ENCODE assay signal across 12 cellular contexts in genomic region chr20:17859616-17860232, GRCh38.
DNase-seq lines count a peak whose midpoint lies in the region; ATAC-seq and TF ChIP-seq lines count a peak whose summit lies in the region.
"Had no signal": no experiment of that assay in that cellular context is flagged by ENCODE, and none has a peak within 500 bp of the region (broad histone marks: within the 10 kb centered on the region; RNA-seq: fewer than 3 reads in every experiment).

No MANE protein-coding gene starts in this region.

- H3K9me3 ChIP-seq in mammary epithelial cell (replicated peaks; ENCODE audit: insufficient read depth, low read length) = peaks cover 5% of the 10 kb centered on the region
- no peaks in the 10 kb centered on the region for H3K9me3 ChIP-seq in PC-3 (ENCODE audit: low read length)

- CTCF ChIA-PET in mammary epithelial cell (lab: Charles Lee; ENCODE audit: low non-redundant PET) = no interaction called here
- CTCF ChIA-PET in PC-3 (lab: Charles Lee) = no interaction called here

- ATAC-seq in esophagus mucosa (no peak), PC-3 (no peak), GM21526 (IDR thresholded peaks at IDR 0.05; ENCODE audit: low FRiP score, unreplicated experiment) (no peak)
- ATAC-seq: left colon had no signal

- TF ChIP-seq CTCF in mammary epithelial cell (conservative IDR thresholded peaks at IDR 0.05 in 1 of 2, IDR thresholded peaks at IDR 0.05 in 1 of 2; ENCODE audit: extremely low read depth in 1 of 2, insufficient read depth in 1 of 2, low read depth in 1 of 2, low read length in 2 of 2) (no peak), PC-3 (conservative IDR thresholded peaks at IDR 0.05; ENCODE audit: low read depth, low read length) (no peak)

- intact Hi-C loops in mammary epithelial cell (cut with micrococcal nuclease) (no loop called here), PC-3 (cut with micrococcal nuclease) (no loop called here)

- H3K36me3 ChIP-seq in mammary epithelial cell (ENCODE audit: insufficient read depth, low read length) (no peaks in the 10 kb centered on the region), PC-3 (ENCODE audit: low read depth, low read length) (no peaks in the 10 kb centered on the region)
- H3K36me3 ChIP-seq: WERI-Rb-1 had no signal

- H2AFZ ChIP-seq in mammary epithelial cell (ENCODE audit: low read depth, low read length) (peak overlapping the region; percentile 63), PC-3 (ENCODE audit: low read length) (no peak overlapping the region)

- no peak overlapping the region for H3K4me2 ChIP-seq in mammary epithelial cell (ENCODE audit: insufficient read depth, low read depth, low read length)
- H3K4me2 ChIP-seq in PC-3 (ENCODE audit: low read length) = no peak overlapping the region
- H3K4me2 ChIP-seq: KMS-11 had no signal

- H3K4me3 ChIP-seq in mammary epithelial cell (replicated peaks in 1 of 3; ENCODE audit: insufficient read depth in 1 of 3, low read depth in 2 of 3, low read length in 3 of 3) = no peak overlapping the region
- H3K4me3 ChIP-seq in PC-3 (ENCODE audit: low read length) = no peak overlapping the region

- H3K79me2 ChIP-seq in mammary epithelial cell (ENCODE audit: insufficient read depth, low read length) (no peaks in the 10 kb centered on the region), PC-3 (ENCODE audit: low read length) (no peaks in the 10 kb centered on the region)

- no peaks in the 10 kb centered on the region for H3F3A ChIP-seq in PC-3 (ENCODE audit: low read length, unreplicated experiment)

- in situ Hi-C loops in mammary epithelial cell (cut with MboI; ENCODE audit: low sequenced_read_pairs in 2 of 2) = no loop called here

- WGBS in mammary epithelial cell (ENCODE audit: low coverage, missing lambda C conversion rate) = 38% methylated on average over 11 of the region's 22 CpGs

- H3K27ac ChIP-seq in mammary epithelial cell (ENCODE audit: insufficient read depth, low read depth, low read length) (no peak overlapping the region), PC-3 (ENCODE audit: low read length) (no peak overlapping the region)
- H3K27ac ChIP-seq: KMS-11, WERI-Rb-1 had no signal

- peaks cover 31% of the 10 kb centered on the region for H3K4me1 ChIP-seq in mammary epithelial cell (ENCODE audit: insufficient read depth, low read length)
- H3K4me1 ChIP-seq in PC-3 (ENCODE audit: insufficient read depth, low read length) = peaks cover 4% of the 10 kb centered on the region; the same call in 1 of the 2 replicates

- no TSS peak for BruUV-seq in mammary epithelial cell (replicated peaks; lab: Mats Ljungman, UMichigan)
- BruUV-seq in PC-3 (replicated peaks; lab: Mats Ljungman, UMichigan) = no TSS peak

- peak; percentile 64 for DNase-seq in activated CD8-positive, alpha-beta memory T cell treated with anti-CD3 and anti-CD28 coated beads for 24 hours
- no peak for DNase-seq in activated CD8-positive, alpha-beta memory T cell treated with anti-CD3 and anti-CD28 coated beads, Interleukin-2, amount 50 U/mL, for 4 hours
- DNase-seq in NCI-H1092 (lab: John Stamatoyannopoulos, UW) (peak; percentile 46), mammary epithelial cell (no peak), retina (peak; percentile 22), PC-3 (no peak)
- DNase-seq: effector CD4-positive, alpha-beta T cell; WERI-Rb-1 had no signal

- H4K20me1 ChIP-seq in mammary epithelial cell (ENCODE audit: insufficient read depth, low read length) (no peaks in the 10 kb centered on the region), PC-3 (ENCODE audit: low read length) (no peaks in the 10 kb centered on the region)

- H3K9me2 ChIP-seq in PC-3 (replicated peaks; ENCODE audit: low read length) = no peaks in the 10 kb centered on the region

- dilution Hi-C loops in mammary epithelial cell (cut with HindIII; ENCODE audit: low sequenced_read_pairs) = no loop called here

- H3K9ac ChIP-seq in mammary epithelial cell (ENCODE audit: insufficient read depth, low read length) (no peak overlapping the region), PC-3 (ENCODE audit: low read length) (no peak overlapping the region)
- H3K9ac ChIP-seq: KMS-11 had no signal

- POLR2A ChIA-PET in PC-3 (lab: Charles Lee; ENCODE audit: unreplicated experiment) = no interaction called here

- H3K27me3 ChIP-seq in mammary epithelial cell (ENCODE audit: insufficient read depth, low read length) (no peaks in the 10 kb centered on the region), PC-3 (ENCODE audit: low read length) (no peaks in the 10 kb centered on the region)

Comparison
In these comparisons a context has a peak if more than half of its experiments do, and no peak if none do; other contexts are left out.
1. DNase-seq: peak in activated CD8-positive, alpha-beta memory T cell treated with anti-CD3 and anti-CD28 coated beads for 24 hours (single experiment), NCI-H1092 (single experiment) and retina (single experiment); none in activated CD8-positive, alpha-beta memory T cell treated with anti-CD3 and anti-CD28 coated beads, Interleukin-2, amount 50 U/mL, for 4 hours (single experiment), mammary epithelial cell (single experiment) and PC-3 (single experiment).